8 cellular contexts compared by ENCODE assay signal in genomic region chr13:100089633-100090032, GRCh38. TPM values are rescaled to one million over a fixed set of nuclear protein-coding genes. Genes with fewer than 3 reads are reported as not detected.
A peak's percentile ranks its signal among the peaks of the same experiment; 100 is the strongest.
DNase-seq lines count a peak whose midpoint lies in the region; ATAC-seq and TF ChIP-seq lines count a peak whose summit lies in the region.

No MANE protein-coding gene starts in this region.

- H3K4me1 ChIP-seq in ascending aorta (peaks cover 0 to 8% of the 10 kb centered on the region in 2 donors), thoracic aorta (ENCODE audit: control insufficient read depth in 1 of 2, low read depth in 2 of 2) (peaks cover 9 to 25% of the 10 kb centered on the region in 2 donors)

- peak; percentile 37 for ATAC-seq in GM18861 (IDR thresholded peaks at IDR 0.05; ENCODE audit: unreplicated experiment)
- peak; percentile 9 for ATAC-seq in HG03469 (IDR thresholded peaks at IDR 0.05; ENCODE audit: unreplicated experiment)
- ATAC-seq in left lobe of liver, result peak; percentile 61
- ATAC-seq in thoracic aorta (ENCODE audit: insufficient number of reproducible peaks, low FRiP score, low read depth), result no peak
- no peak for ATAC-seq in GM21529 (IDR thresholded peaks at IDR 0.05; ENCODE audit: unreplicated experiment)

- H3K27ac ChIP-seq in ascending aorta, result peak overlapping the region; percentile 75 to 80
- H3K27ac ChIP-seq in thoracic aorta, result peak overlapping the region; percentile 43 to 63

- no peak for TF ChIP-seq CTCF in AG09309 (IDR thresholded peaks at IDR 0.05; ENCODE audit: control insufficient read depth, insufficient read depth, low read depth, low read length, missing control alignments)
- no peak for TF ChIP-seq CTCF in ascending aorta (IDR thresholded peaks at IDR 0.05)
- TF ChIP-seq CTCF in thoracic aorta (IDR thresholded peaks at IDR 0.05), result no peak

- DNase-seq in AG09309 (ENCODE audit: low read depth) (no peak), ascending aorta (ENCODE audit: low spot score in 2 of 2) (no peak), left lobe of liver (ENCODE audit: low spot score) (no peak), thoracic aorta (ENCODE audit: low spot score) (no peak)
- DNase-seq in stimulated activated CD4-positive, alpha-beta T cell treated with anti-CD3 and anti-CD28 coated beads, Interleukin-4, amount 100 ng/mL, for 1 hour, result no peak

- H3K36me3 ChIP-seq in ascending aorta (no peaks in the 10 kb centered on the region), thoracic aorta (no peaks in the 10 kb centered on the region)

- intact Hi-C loops in ascending aorta (cut with DNase I), result loop anchor here (2.0 to 10.0 kb wide), 4 partner anchors 155 to 589 kb away; partner anchors contain the start of genes TM9SF2 and TMTC4

- H3K4me3 ChIP-seq in AG09309 (ENCODE audit: control insufficient read depth, low read depth, low read length) (peak overlapping the region; percentile 89), ascending aorta (peak overlapping the region; percentile 87 to 96), thoracic aorta (peak overlapping the region; percentile 76)

- H3K27me3 ChIP-seq in ascending aorta (no peaks in the 10 kb centered on the region), thoracic aorta (replicated peaks; ENCODE audit: insufficient read depth) (no peaks in the 10 kb centered on the region)

- H3K9me3 ChIP-seq in ascending aorta, result no peaks in the 10 kb centered on the region
- no peaks in the 10 kb centered on the region for H3K9me3 ChIP-seq in thoracic aorta

RNA-seq across cellular contexts. Expression of gene PCCA, which starts 0.7 kb away (rescaled TPM):
- total RNA-seq in ascending aorta, result 3.6 TPM
- total RNA-seq in left lobe of liver, result 83.5 TPM
- total RNA-seq in thoracic aorta, result 10 to 100 TPM; 17.2 to 51.6 TPM

Comparison
In these comparisons a context has a peak if more than half of its experiments do, and no peak if none do; other contexts are left out.
1. ATAC-seq: peak in GM18861 (single experiment), HG03469 (single experiment) and left lobe of liver (single experiment); none in thoracic aorta (single experiment) and GM21529 (single experiment).
2. Peak in every context shown above with its lines, with median percentiles within 50 percentile points of each other: H3K4me3 ChIP-seq.